14 cellular contexts compared by ENCODE assay signal in genomic region chr4:962231-963208, GRCh38. TPM values are rescaled to one million over a fixed set of nuclear protein-coding genes. Genes with fewer than 3 reads are reported as not detected.
A peak's percentile ranks its signal among the peaks of the same experiment; 100 is the strongest.
DNase-seq lines count a peak whose midpoint lies in the region; ATAC-seq and TF ChIP-seq lines count a peak whose summit lies in the region.
"Had no signal": no experiment of that assay in that cellular context is flagged by ENCODE, and none has a peak within 500 bp of the region (broad histone marks: within the 10 kb centered on the region; RNA-seq: fewer than 3 reads in every experiment).

No MANE protein-coding gene starts in this region.

- H3K27ac ChIP-seq in endodermal cell (ENCODE audit: low read depth, low read length) = no peak overlapping the region
- H3K27ac ChIP-seq: hepatocyte, psoas muscle had no signal

- peak; percentile 48 for TF ChIP-seq CTCF in endodermal cell (conservative IDR thresholded peaks at IDR 0.05)

- no peak overlapping the region for H3K4me3 Mint-ChIP-seq in endodermal cell
- no peak overlapping the region for H3K4me3 Mint-ChIP-seq in activated T-cell treated with anti-CD3 and anti-CD28 coated beads, Interleukin-2, amount 50 U/mL, for 4 hours
- H3K4me3 Mint-ChIP-seq: activated T-helper 17 cell treated with anti-CD3 and anti-CD28 coated beads, Interleukin-2, amount 50 U/mL, for 72 hours; B cell had no signal

- H3K4me3 ChIP-seq in endodermal cell (ENCODE audit: low read length) = no peak overlapping the region
- H3K4me3 ChIP-seq: hepatocyte, psoas muscle had no signal

- H3K36me3 Mint-ChIP-seq in endodermal cell (ENCODE audit: low read depth) = peaks cover 14% of the 10 kb centered on the region
- H3K36me3 Mint-ChIP-seq in activated T-cell treated with anti-CD3 and anti-CD28 coated beads, Interleukin-2, amount 50 U/mL, for 4 hours (ENCODE audit: insufficient read depth) = peaks cover 5% of the 10 kb centered on the region

- H3K4me1 ChIP-seq in endodermal cell (ENCODE audit: control insufficient read depth, insufficient read depth, low read length) = no peaks in the 10 kb centered on the region
- H3K4me1 ChIP-seq: psoas muscle had no signal

- no peak overlapping the region for H3K9ac ChIP-seq in endodermal cell (ENCODE audit: extremely low read depth, low read length, poor library complexity, severe bottlenecking)

- no peaks in the 10 kb centered on the region for H3K27me3 Mint-ChIP-seq in endodermal cell (ENCODE audit: insufficient read depth)
- no peaks in the 10 kb centered on the region for H3K27me3 Mint-ChIP-seq in activated T-cell treated with anti-CD3 and anti-CD28 coated beads, Interleukin-2, amount 50 U/mL, for 4 hours (ENCODE audit: low read depth)
- H3K27me3 Mint-ChIP-seq: activated T-helper 17 cell treated with anti-CD3 and anti-CD28 coated beads, Interleukin-2, amount 50 U/mL, for 72 hours; B cell had no signal

- H3K27me3 ChIP-seq in endodermal cell (ENCODE audit: control insufficient read depth, insufficient read depth, low read length, poor library complexity, severe bottlenecking) = no peaks in the 10 kb centered on the region
- H3K27me3 ChIP-seq: hepatocyte had no signal

- no peaks in the 10 kb centered on the region for H3K9me3 Mint-ChIP-seq in endodermal cell
- no peaks in the 10 kb centered on the region for H3K9me3 Mint-ChIP-seq in activated T-cell treated with anti-CD3 and anti-CD28 coated beads, Interleukin-2, amount 50 U/mL, for 4 hours
- H3K9me3 Mint-ChIP-seq: activated T-helper 17 cell treated with anti-CD3 and anti-CD28 coated beads, Interleukin-2, amount 50 U/mL, for 72 hours had no signal

- 92 to 93% methylated on average over 35 to 54 of the region's 54 CpGs for WGBS in endodermal cell (ENCODE audit: insufficient coverage in 1 of 2, insufficient read length in 1 of 2), 2 experiments

- no peak overlapping the region for H3K27ac Mint-ChIP-seq in endodermal cell
- H3K27ac Mint-ChIP-seq: activated T-helper 17 cell treated with anti-CD3 and anti-CD28 coated beads, Interleukin-2, amount 50 U/mL, for 72 hours; B cell had no signal

- no peak for ATAC-seq in activated T-cell treated with anti-CD3 and anti-CD28 coated beads, Interleukin-2, amount 50 U/mL, for 4 hours
- ATAC-seq: activated T-helper 17 cell treated with anti-CD3 and anti-CD28 coated beads, Interleukin-2, amount 50 U/mL, for 72 hours; left lobe of liver; psoas muscle had no signal

- H3K9me3 ChIP-seq in endodermal cell (ENCODE audit: control insufficient read depth, low read length) = no peaks in the 10 kb centered on the region
- H3K9me3 ChIP-seq: psoas muscle had no signal

- DNase-seq in 8988T (peak; percentile 24), DMS53 treated with DMSO at 0.1 percent for 48 hours (lab: John Stamatoyannopoulos, UW; ENCODE audit: unreplicated experiment) (peak; percentile 97), NCI-H2171 treated with DMSO at 0.1 percent for 48 hours (lab: John Stamatoyannopoulos, UW) (peak; percentile 2), endodermal cell (peak; percentile 68), putamen (ENCODE audit: low spot score) (no peak), hippocampal formation (lab: John Stamatoyannopoulos, UW) (no peak)
- no peak for DNase-seq in activated naive CD4-positive, alpha-beta T cell (lab: John Stamatoyannopoulos, UW)
- no peak for DNase-seq in activated T-cell treated with anti-CD3 and anti-CD28 coated beads, Interleukin-2, amount 50 U/mL, for 4 hours
- DNase-seq: activated CD4-positive, alpha-beta T cell treated with anti-CD3 and anti-CD28 coated beads, Interleukin-2, amount 50 U/mL, for 48 hours had no signal

- H3K4me1 Mint-ChIP-seq in endodermal cell = no peaks in the 10 kb centered on the region
- H3K4me1 Mint-ChIP-seq in activated T-cell treated with anti-CD3 and anti-CD28 coated beads, Interleukin-2, amount 50 U/mL, for 4 hours (ENCODE audit: low read depth) = no peaks in the 10 kb centered on the region
- H3K4me1 Mint-ChIP-seq: activated T-helper 17 cell treated with anti-CD3 and anti-CD28 coated beads, Interleukin-2, amount 50 U/mL, for 72 hours had no signal

- no peaks in the 10 kb centered on the region for H3K36me3 ChIP-seq in endodermal cell (ENCODE audit: control insufficient read depth, insufficient read depth, low read length)

RNA-seq across cellular contexts. Expression of gene DGKQ, which starts 10.8 kb away (rescaled TPM):
- 10 to 100 TPM; 26.3 to 31.1 TPM for total RNA-seq in endodermal cell
- polyA plus RNA-seq in endodermal cell (2013, experiment 1 of 2) = 7.8 TPM
- polyA plus RNA-seq in endodermal cell (2013, experiment 2 of 2) = 8.3 TPM
- total RNA-seq in activated T-cell treated with anti-CD3 and anti-CD28 coated beads, Interleukin-2, amount 50 U/mL, for 4 hours = 10 to 100 TPM; 11.2 to 21.5 (median 14.8) TPM

RNA-seq across cellular contexts. Expression of gene IDUA, which starts 24.3 kb away (rescaled TPM):
- 10 to 100 TPM; 22.4 to 25.6 TPM for total RNA-seq in endodermal cell
- 4.3 TPM for polyA plus RNA-seq in endodermal cell (2013, experiment 1 of 2)
- polyA plus RNA-seq in endodermal cell (2013, experiment 2 of 2) = 3.6 TPM
- 10 to 100 TPM; 13.5 to 18.3 (median 14.4) TPM for total RNA-seq in activated T-cell treated with anti-CD3 and anti-CD28 coated beads, Interleukin-2, amount 50 U/mL, for 4 hours

RNA-seq across cellular contexts. Expression of gene TMEM175, which starts 30.3 kb away (rescaled TPM):
- total RNA-seq in endodermal cell = 10 to 100 TPM; 15.9 to 23.0 TPM
- polyA plus RNA-seq in endodermal cell (2013, experiment 1 of 2) = 21.9 TPM
- polyA plus RNA-seq in endodermal cell (2013, experiment 2 of 2) = 21.2 TPM
- 10 to 100 TPM; 12.5 to 15.6 (median 14.7) TPM for total RNA-seq in activated T-cell treated with anti-CD3 and anti-CD28 coated beads, Interleukin-2, amount 50 U/mL, for 4 hours

RNA-seq across cellular contexts. Expression of gene GAK, which starts 30.4 kb away (rescaled TPM):
- total RNA-seq in endodermal cell = 100 to 1,000 TPM; 104 to 121 TPM
- 61.6 TPM for polyA plus RNA-seq in endodermal cell (2013, experiment 1 of 2)
- 52.7 TPM for polyA plus RNA-seq in endodermal cell (2013, experiment 2 of 2)
- total RNA-seq in activated T-cell treated with anti-CD3 and anti-CD28 coated beads, Interleukin-2, amount 50 U/mL, for 4 hours = 100 to 1,000 TPM; 140 to 161 (median 148) TPM

RNA-seq across cellular contexts. Expression of gene SLC26A1, which starts 30.7 kb away (rescaled TPM):
- 1 to 10 TPM in 1 of 2 donors, under 1 TPM in 1; 0.55 to 1.0 TPM for total RNA-seq in endodermal cell
- 0.21 TPM for polyA plus RNA-seq in endodermal cell (2013, experiment 1 of 2)
- polyA plus RNA-seq in endodermal cell (2013, experiment 2 of 2) = 0.08 TPM
- total RNA-seq in activated T-cell treated with anti-CD3 and anti-CD28 coated beads, Interleukin-2, amount 50 U/mL, for 4 hours = under 1 TPM in 1 of 3 donors, not detected in 2; 0.05 TPM

Comparison
In these comparisons a context has a peak if more than half of its experiments do, and no peak if none do; other contexts are left out.
1. DNase-seq: peak in 8988T (single experiment), DMS53 treated with DMSO at 0.1 percent for 48 hours (single experiment), NCI-H2171 treated with DMSO at 0.1 percent for 48 hours (single experiment) and endodermal cell (single experiment); none in putamen (single experiment), activated naive CD4-positive, alpha-beta T cell (0 of 4), activated T-cell treated with anti-CD3 and anti-CD28 coated beads, Interleukin-2, amount 50 U/mL, for 4 hours (single experiment) and hippocampal formation (0 of 2).